8 cellular contexts compared by ENCODE assay signal in genomic region chr17:48492401-48493298, GRCh38. TPM values are rescaled to one million over a fixed set of nuclear protein-coding genes. Genes with fewer than 3 reads are reported as not detected.
DNase-seq lines count a peak whose midpoint lies in the region; ATAC-seq, FAIRE-seq and TF ChIP-seq lines count a peak whose summit lies in the region.

No MANE protein-coding gene starts in this region.

- TF ChIP-seq POLR2A in GM19193 (IDR thresholded peaks at IDR 0.05; ENCODE audit: extremely low read depth, insufficient read depth, insufficient read length) = peak; percentile 27
- TF ChIP-seq POLR2A in HepG2 (IDR thresholded peaks at IDR 0.05; ENCODE audit: insufficient read depth in 1 of 2, low read depth in 2 of 2, low read length in 2 of 2) = no peak

- FAIRE-seq in HepG2 (lab: Jason Lieb, UNC) = peak; percentile 18

- TF ChIP-seq CTCF in chondrocyte (IDR thresholded peaks at IDR 0.05) = peak; percentile 77
- TF ChIP-seq CTCF in HepG2 (CRISPR knock-in tag; IDR thresholded peaks at IDR 0.05) = peak; percentile 73

- in situ Hi-C loops in HepG2 (cut with HindIII; ENCODE audit: extremely low pct_ligation_motif_present, low pct_unique_long_range_greater_than_20kb) = no loop called here

- no peak overlapping the region for H3K27ac ChIP-seq in HepG2 (ENCODE audit: extremely low read length, insufficient read depth, low read length)

- no peak overlapping the region for H2AFZ ChIP-seq in HepG2 (ENCODE audit: low read length)

- H3K36me3 ChIP-seq in HepG2 (replicated peaks in 1 of 2; ENCODE audit: control insufficient read depth in 1 of 2, insufficient read depth in 2 of 2, low read length in 2 of 2) = no peaks in the 10 kb centered on the region

- no peak overlapping the region for H3K9ac ChIP-seq in HepG2 (ENCODE audit: insufficient read depth, low read depth, low read length)

- no peaks in the 10 kb centered on the region for H3K9me3 ChIP-seq in HepG2 (ENCODE audit: low read length)

- DNase-seq in 8988T (peak; percentile 91), NCI-H146 treated with DMSO at 0.1 percent for 48 hours (lab: John Stamatoyannopoulos, UW; ENCODE audit: unreplicated experiment) (peak; percentile 49), chondrocyte (ENCODE audit: low spot score) (no peak), HepG2 (ENCODE audit: low spot score) (no peak)
- DNase-seq in stimulated activated CD4-positive, alpha-beta T cell treated with anti-CD3 and anti-CD28 coated beads, Interleukin-4, amount 100 ng/mL, for 48 hours (ENCODE audit: low read depth in 2 of 2) = peak; percentile 51 to 56

- TF ChIP-seq EP300 in HepG2 (IDR thresholded peaks at IDR 0.05; ENCODE audit: low read depth in 2 of 2, low read length in 2 of 2) (no peak), HepG2 (CRISPR knock-in tag; IDR thresholded peaks at IDR 0.05; ENCODE audit: borderline replicate concordance) (no peak)

- H4K20me1 ChIP-seq in HepG2 (ENCODE audit: insufficient read depth, low read length) = no peaks in the 10 kb centered on the region

- no peaks in the 10 kb centered on the region for H3K4me1 ChIP-seq in HepG2 (ENCODE audit: insufficient read depth, low read length)

- peak; percentile 70 for TF ChIP-seq RAD21 in HepG2 (CRISPR knock-in tag; IDR thresholded peaks at IDR 0.05)

- H3K27me3 Mint-ChIP-seq in chondrocyte (ENCODE audit: low read depth) = peaks cover 47% of the 10 kb centered on the region

- H3K27ac Mint-ChIP-seq in chondrocyte (ENCODE audit: unreplicated experiment) = no peak overlapping the region

- CTCF ChIA-PET in HepG2 (lab: Yijun Ruan, JAX; ENCODE audit: low intra/inter-chr PET ratio, low total read pairs) = no interaction called here

- H3K4me2 ChIP-seq in HepG2 (ENCODE audit: low read depth, low read length) = 0 out of 2 replicates have a peak overlapping the region, but pooled peaks have one; percentile 14

- peaks cover 7 to 54% of the 10 kb centered on the region in 2 experiments; a peak in 4 of 5 replicates for H3K27me3 ChIP-seq in HepG2 (ENCODE audit: control insufficient read depth in 1 of 2, insufficient read depth in 2 of 2, low read length in 2 of 2)

- peak; percentile 92 to 93 for ATAC-seq in activated CD4-positive, CD25-positive, alpha-beta regulatory T cell treated with anti-CD3 and anti-CD28 coated beads, Interleukin-2, amount 50 U/mL, for 24 hours
- ATAC-seq in HepG2 = peak; percentile 97
- ATAC-seq in HG02970 (IDR thresholded peaks at IDR 0.05; ENCODE audit: low FRiP score, unreplicated experiment) = no peak

- POLR2A ChIA-PET in HepG2 (lab: Yijun Ruan, JAX) = no interaction called here

- H3K4me3 Mint-ChIP-seq in chondrocyte (ENCODE audit: unreplicated experiment) = peak overlapping the region; percentile 33

- H3K4me1 Mint-ChIP-seq in chondrocyte (ENCODE audit: low read depth) = no peaks in the 10 kb centered on the region

- H3K36me3 Mint-ChIP-seq in chondrocyte (ENCODE audit: low read depth) = no peaks in the 10 kb centered on the region

- WGBS in HepG2 (ENCODE audit: low lambda C conversion rate) = 22% methylated on average over 40 of the region's 53 CpGs

- no peaks in the 10 kb centered on the region for H3K9me3 Mint-ChIP-seq in chondrocyte (ENCODE audit: low read depth)

- H3K79me2 ChIP-seq in HepG2 (ENCODE audit: insufficient read depth, low read length) = no peaks in the 10 kb centered on the region

- no peak overlapping the region; a peak in 1 of 6 replicates for H3K4me3 ChIP-seq in HepG2 (replicated peaks in 1 of 3; ENCODE audit: insufficient read depth in 1 of 3, low read depth in 2 of 3, low read length in 3 of 3)

- intact Hi-C loops in HepG2 (cut with micrococcal nuclease; ENCODE audit: unreplicated experiment) = no loop called here

- no TSS peak for BruUV-seq in HepG2 (replicated peaks; lab: Mats Ljungman, UMichigan)

TF ChIP-seq in HepG2, 621 proteins besides CTCF, POLR2A, EP300 and RAD21 (continues in another document):
- TF ChIP-seq ZBTB8A (CRISPR knock-in tag; IDR thresholded peaks at IDR 0.05; ENCODE audit: borderline replicate concordance, low read depth) (no peak), ZBTB46 (CRISPR knock-in tag; IDR thresholded peaks at IDR 0.05; ENCODE audit: borderline replicate concordance) (no peak), SMARCC2 (IDR thresholded peaks at IDR 0.05) (no peak), ZNF30 (CRISPR knock-in tag; IDR thresholded peaks at IDR 0.05) (no peak), MXD1 (CRISPR knock-in tag; IDR thresholded peaks at IDR 0.05) (0 out of 2 replicates have a peak, but pooled peaks have one; percentile 18), IKZF5 (CRISPR knock-in tag; IDR thresholded peaks at IDR 0.05) (no peak)

RNA-seq across cellular contexts. Expression of gene HOXB1, which starts 38.2 kb away (rescaled TPM):
- not detected in 3 replicates for total RNA-seq in chondrocyte
- total RNA-seq in HepG2 (2016; rRNA removed; fragmentation: Illumina TruSeq; extraction: Trizol) = not detected in 2 replicates
- total RNA-seq in HepG2 (2016; cell fraction: cytosol; rRNA removed; fragmentation: Illumina TruSeq; extraction: Trizol; ENCODE audit: low read depth) = not detected in 2 replicates
- total RNA-seq in HepG2 (2016; cell fraction: insoluble cytoplasmic fraction; rRNA removed; fragmentation: Illumina TruSeq; extraction: Trizol) = not detected in 2 replicates
- not detected in 2 replicates for total RNA-seq in HepG2 (2016; cell fraction: membrane; rRNA removed; fragmentation: Illumina TruSeq; extraction: Trizol)
- not detected in 2 replicates for total RNA-seq in HepG2 (2016; cell fraction: nucleus; rRNA removed; fragmentation: Illumina TruSeq; extraction: Trizol)
- polyA plus RNA-seq in HepG2 (2011; rRNA removed) = not detected in 2 replicates
- not detected in 2 replicates for polyA plus RNA-seq in HepG2 (2011; cell fraction: cytosol; rRNA removed)
- polyA plus RNA-seq in HepG2 (2011; cell fraction: nucleus; rRNA removed) = not detected in 2 replicates
- not detected in 2 replicates for polyA plus RNA-seq in HepG2 (2012)
- polyA plus RNA-seq in HepG2 (2016; cell fraction: cytosol; fragmentation: Illumina TruSeq; extraction: Trizol; ENCODE audit: low read depth) = not detected in 2 replicates
- polyA plus RNA-seq in HepG2 (2016; cell fraction: insoluble cytoplasmic fraction; fragmentation: Illumina TruSeq; extraction: Trizol; ENCODE audit: low read depth) = not detected in 2 replicates
- polyA plus RNA-seq in HepG2 (2016; cell fraction: membrane; fragmentation: Illumina TruSeq; extraction: Trizol; ENCODE audit: low read depth) = not detected in 2 replicates
- not detected in 2 replicates for polyA plus RNA-seq in HepG2 (2016; cell fraction: nucleus; fragmentation: Illumina TruSeq; extraction: Trizol; ENCODE audit: insufficient read depth, low read depth)
- polyA minus RNA-seq in HepG2 (2011; rRNA and poly(A)+ RNA removed; ENCODE audit: low replicate concordance) = not detected in 2 replicates
- polyA minus RNA-seq in HepG2 (2011; cell fraction: cytosol; rRNA and poly(A)+ RNA removed) = not detected in 2 replicates
- polyA minus RNA-seq in HepG2 (2011; cell fraction: nucleus; rRNA and poly(A)+ RNA removed) = not detected in 2 replicates

RNA-seq across cellular contexts. Expression of gene HOXB2, which starts 52.3 kb away (rescaled TPM):
- total RNA-seq in chondrocyte (0.72 TPM in 2 of 3 replicates, not detected in the other), HepG2 (2016; rRNA removed; fragmentation: Illumina TruSeq; extraction: Trizol) (not detected in 2 replicates)
- not detected in 2 replicates for total RNA-seq in HepG2 (2016; cell fraction: cytosol; rRNA removed; fragmentation: Illumina TruSeq; extraction: Trizol; ENCODE audit: low read depth)
- not detected in 2 replicates for total RNA-seq in HepG2 (2016; cell fraction: insoluble cytoplasmic fraction; rRNA removed; fragmentation: Illumina TruSeq; extraction: Trizol)
- not detected in 2 replicates for total RNA-seq in HepG2 (2016; cell fraction: membrane; rRNA removed; fragmentation: Illumina TruSeq; extraction: Trizol)
- not detected in 2 replicates for total RNA-seq in HepG2 (2016; cell fraction: nucleus; rRNA removed; fragmentation: Illumina TruSeq; extraction: Trizol)
- not detected in 2 replicates for polyA plus RNA-seq in HepG2 (2011; rRNA removed)
- not detected in 2 replicates for polyA plus RNA-seq in HepG2 (2011; cell fraction: cytosol; rRNA removed)
- not detected in 2 replicates for polyA plus RNA-seq in HepG2 (2011; cell fraction: nucleus; rRNA removed)
- polyA plus RNA-seq in HepG2 (2012) = not detected in 2 replicates
- not detected in 2 replicates for polyA plus RNA-seq in HepG2 (2016; cell fraction: cytosol; fragmentation: Illumina TruSeq; extraction: Trizol; ENCODE audit: low read depth)
- polyA plus RNA-seq in HepG2 (2016; cell fraction: insoluble cytoplasmic fraction; fragmentation: Illumina TruSeq; extraction: Trizol; ENCODE audit: low read depth) = not detected in 2 replicates
- not detected in 2 replicates for polyA plus RNA-seq in HepG2 (2016; cell fraction: membrane; fragmentation: Illumina TruSeq; extraction: Trizol; ENCODE audit: low read depth)
- not detected in 2 replicates for polyA plus RNA-seq in HepG2 (2016; cell fraction: nucleus; fragmentation: Illumina TruSeq; extraction: Trizol; ENCODE audit: insufficient read depth, low read depth)
- polyA minus RNA-seq in HepG2 (2011; rRNA and poly(A)+ RNA removed; ENCODE audit: low replicate concordance) = 0.28 TPM in 1 of 2 replicates, not detected in the other
- polyA minus RNA-seq in HepG2 (2011; cell fraction: cytosol; rRNA and poly(A)+ RNA removed) = not detected in 2 replicates
- polyA minus RNA-seq in HepG2 (2011; cell fraction: nucleus; rRNA and poly(A)+ RNA removed) = not detected in 2 replicates

Comparison
In these comparisons a context has a peak if more than half of its experiments do, and no peak if none do; other contexts are left out.
1. DNase-seq: peak in 8988T (single experiment), NCI-H146 treated with DMSO at 0.1 percent for 48 hours (single experiment) and stimulated activated CD4-positive, alpha-beta T cell treated with anti-CD3 and anti-CD28 coated beads, Interleukin-4, amount 100 ng/mL, for 48 hours (2 of 2); none in chondrocyte (single experiment) and HepG2 (single experiment).